1 cellular context compared by ENCODE assay signal in the genomic region with DNA sequence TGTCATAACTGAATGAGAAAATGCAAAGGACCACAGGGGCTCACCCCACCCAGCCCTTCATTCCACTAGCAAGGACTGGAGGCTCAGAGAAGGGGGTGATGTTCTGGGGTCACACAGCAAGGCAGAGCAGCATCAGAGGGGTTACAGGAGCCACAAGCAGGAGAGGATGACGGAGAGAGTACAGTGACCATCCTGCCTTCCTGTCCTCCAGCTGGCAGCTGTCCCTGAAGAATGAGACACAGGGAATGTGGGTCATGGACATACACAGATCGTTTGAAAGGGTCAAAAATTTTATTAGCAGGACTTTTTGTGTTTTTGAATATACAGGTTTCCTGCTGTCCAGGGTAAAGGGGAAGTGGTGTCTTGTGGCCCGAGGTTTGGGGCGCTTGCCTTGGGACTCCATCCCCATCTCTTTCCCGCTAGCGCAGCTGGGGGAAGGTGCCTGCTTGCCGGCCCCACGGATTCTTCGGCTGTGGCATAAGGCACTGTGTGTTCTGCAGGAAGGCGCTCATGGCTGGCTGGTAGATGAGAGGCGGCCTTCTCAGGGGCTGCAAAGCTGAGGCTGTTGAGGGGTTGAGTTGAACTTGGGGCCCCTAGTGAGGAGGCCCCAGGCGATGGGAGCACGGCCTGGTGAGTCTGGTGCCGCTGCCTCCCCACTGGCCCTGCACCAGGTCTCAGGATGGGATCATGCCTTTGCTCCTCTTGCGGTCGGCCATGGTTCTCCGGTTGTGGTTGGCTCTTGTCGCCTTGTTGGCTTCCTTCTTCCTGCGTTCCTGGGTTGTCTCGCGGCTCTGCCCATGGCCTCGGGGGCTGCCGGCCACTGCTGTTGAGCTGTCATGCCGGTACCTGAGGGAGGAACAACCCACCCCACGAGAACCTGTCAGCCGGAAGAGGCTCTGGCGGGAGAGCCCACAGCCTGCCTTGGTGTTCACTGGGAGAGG.
TF ChIP-seq lines count a peak whose summit lies in the region.

No MANE protein-coding gene starts in this region.

TF ChIP-seq in IMR-90, 13 proteins besides CTCF, POLR2A, EP300 and RAD21:
- TF ChIP-seq NFE2L2 (IDR thresholded peaks at IDR 0.05; ENCODE audit: low read depth, low read length) (no peak), RCOR1 (IDR thresholded peaks at IDR 0.05; ENCODE audit: insufficient replicate concordance, low read length) (no peak), MAFK (IDR thresholded peaks at IDR 0.05; ENCODE audit: low read depth, low read length) (no peak), RFX5 (IDR thresholded peaks at IDR 0.05; ENCODE audit: low read depth, low read length) (no peak), ELK1 (IDR thresholded peaks at IDR 0.05; ENCODE audit: borderline replicate concordance, low read depth, low read length) (no peak), SMC3 (IDR thresholded peaks at IDR 0.05; ENCODE audit: low read depth, low read length) (no peak), MAZ (IDR thresholded peaks at IDR 0.05; ENCODE audit: borderline replicate concordance, low read depth, low read length) (no peak)
